ENCODE assay signal across 15 cellular contexts in genomic region chr3:53750253-53751210, GRCh38.
DNase-seq lines count a peak whose midpoint lies in the region; ATAC-seq, FAIRE-seq and TF ChIP-seq lines count a peak whose summit lies in the region.
"Had no signal": no experiment of that assay in that cellular context is flagged by ENCODE, and none has a peak within 500 bp of the region (broad histone marks: within the 10 kb centered on the region; RNA-seq: fewer than 3 reads in every experiment).

No MANE protein-coding gene starts in this region.

- no peak for FAIRE-seq in HTR-8/SVneo (lab: Jason Lieb, UNC)

- intact Hi-C loops in activated T-helper 1 cell treated with anti-CD3 and anti-CD28 coated beads, Interleukin-12 subunit alpha, Interleukin-12 subunit beta, Interleukin-2, Interleukin-4 antibody, amounts not matched to agents 30 ng/mL and 10 ng/mL and 1 ng/mL, durations not matched to agents 14 hours and 24 hours and 36 hours (cut with micrococcal nuclease), result loop anchor here (5.0 kb wide), 1 partner anchor 142 kb away; the partner anchor contains the start of gene SELENOK

- peak; percentile 41 for ATAC-seq in GM19397 (IDR thresholded peaks at IDR 0.05; ENCODE audit: unreplicated experiment)

- no peak for TF ChIP-seq CTCF in GM12865 (IDR thresholded peaks at IDR 0.05; ENCODE audit: insufficient read depth, low read depth, low read length, missing control alignments)

- H3K36me3 Mint-ChIP-seq in activated T-helper 1 cell treated with anti-CD3 and anti-CD28 coated beads, Interleukin-12 subunit alpha, Interleukin-12 subunit beta, Interleukin-2, Interleukin-4 antibody, amounts not matched to agents 30 ng/mL and 10 ng/mL and 1 ng/mL, durations not matched to agents 14 hours and 24 hours and 36 hours (ENCODE audit: low read depth), result peaks cover 2% of the 10 kb centered on the region

- DNase-seq in GM12865 (ENCODE audit: low read depth), result peak; percentile 53
- DNase-seq in activated T-helper 1 cell treated with anti-CD3 and anti-CD28 coated beads, Interleukin-12 subunit alpha, Interleukin-12 subunit beta, Interleukin-2, Interleukin-4 antibody, amounts not matched to agents 30 ng/mL and 10 ng/mL and 1 ng/mL, durations not matched to agents 14 hours and 24 hours and 36 hours (ENCODE audit: low spot score), result no peak
- DNase-seq in retina, result peak; percentile 36
- DNase-seq in cerebellum (ENCODE audit: low spot score), result no peak
- DNase-seq in HTR-8/SVneo (ENCODE audit: insufficient read length, low spot score), result no peak
- no peak for DNase-seq in Kasumi-1 (lab: John Stamatoyannopoulos, UW)
- DNase-seq: CD4-positive, alpha-beta T cell; cerebellar nuclear complex; EL; kidney glomerular epithelial cell; MM.1S; naive thymus-derived CD4-positive, alpha-beta T cell; stimulated activated CD4-positive, alpha-beta T cell treated with anti-CD3 and anti-CD28 coated beads, Interleukin-2, amount 100 ng/mL, for 24 hours had no signal

- H3K27ac Mint-ChIP-seq in activated T-helper 1 cell treated with anti-CD3 and anti-CD28 coated beads, Interleukin-12 subunit alpha, Interleukin-12 subunit beta, Interleukin-2, Interleukin-4 antibody, amounts not matched to agents 30 ng/mL and 10 ng/mL and 1 ng/mL, durations not matched to agents 14 hours and 24 hours and 36 hours, result peak overlapping the region; percentile 57
- H3K27ac Mint-ChIP-seq: CD4-positive, alpha-beta T cell had no signal

- peaks cover 5% of the 10 kb centered on the region for H3K27me3 Mint-ChIP-seq in activated T-helper 1 cell treated with anti-CD3 and anti-CD28 coated beads, Interleukin-12 subunit alpha, Interleukin-12 subunit beta, Interleukin-2, Interleukin-4 antibody, amounts not matched to agents 30 ng/mL and 10 ng/mL and 1 ng/mL, durations not matched to agents 14 hours and 24 hours and 36 hours (ENCODE audit: insufficient read depth)

- H3K9me3 Mint-ChIP-seq in activated T-helper 1 cell treated with anti-CD3 and anti-CD28 coated beads, Interleukin-12 subunit alpha, Interleukin-12 subunit beta, Interleukin-2, Interleukin-4 antibody, amounts not matched to agents 30 ng/mL and 10 ng/mL and 1 ng/mL, durations not matched to agents 14 hours and 24 hours and 36 hours, result no peaks in the 10 kb centered on the region
- H3K9me3 Mint-ChIP-seq: CD4-positive, alpha-beta T cell; naive thymus-derived CD4-positive, alpha-beta T cell had no signal

- no peak overlapping the region for H3K4me3 Mint-ChIP-seq in activated T-helper 1 cell treated with anti-CD3 and anti-CD28 coated beads, Interleukin-12 subunit alpha, Interleukin-12 subunit beta, Interleukin-2, Interleukin-4 antibody, amounts not matched to agents 30 ng/mL and 10 ng/mL and 1 ng/mL, durations not matched to agents 14 hours and 24 hours and 36 hours
- H3K4me3 Mint-ChIP-seq: CD4-positive, alpha-beta T cell; naive thymus-derived CD4-positive, alpha-beta T cell had no signal

- H3K4me1 Mint-ChIP-seq in activated T-helper 1 cell treated with anti-CD3 and anti-CD28 coated beads, Interleukin-12 subunit alpha, Interleukin-12 subunit beta, Interleukin-2, Interleukin-4 antibody, amounts not matched to agents 30 ng/mL and 10 ng/mL and 1 ng/mL, durations not matched to agents 14 hours and 24 hours and 36 hours (ENCODE audit: low read depth), result peaks cover 44% of the 10 kb centered on the region

- no peak overlapping the region for H3K4me3 ChIP-seq in GM12865 (ENCODE audit: low read depth, low read length)
- H3K4me3 ChIP-seq: SJCRH30 had no signal

Comparison
In these comparisons a context has a peak if more than half of its experiments do, and no peak if none do; other contexts are left out.
1. DNase-seq: peak in GM12865 (single experiment) and retina (single experiment); none in activated T-helper 1 cell treated with anti-CD3 and anti-CD28 coated beads, Interleukin-12 subunit alpha, Interleukin-12 subunit beta, Interleukin-2, Interleukin-4 antibody, amounts not matched to agents 30 ng/mL and 10 ng/mL and 1 ng/mL, durations not matched to agents 14 hours and 24 hours and 36 hours (single experiment), cerebellum (single experiment), HTR-8/SVneo (single experiment) and Kasumi-1 (0 of 2).